In the genomic region with DNA sequence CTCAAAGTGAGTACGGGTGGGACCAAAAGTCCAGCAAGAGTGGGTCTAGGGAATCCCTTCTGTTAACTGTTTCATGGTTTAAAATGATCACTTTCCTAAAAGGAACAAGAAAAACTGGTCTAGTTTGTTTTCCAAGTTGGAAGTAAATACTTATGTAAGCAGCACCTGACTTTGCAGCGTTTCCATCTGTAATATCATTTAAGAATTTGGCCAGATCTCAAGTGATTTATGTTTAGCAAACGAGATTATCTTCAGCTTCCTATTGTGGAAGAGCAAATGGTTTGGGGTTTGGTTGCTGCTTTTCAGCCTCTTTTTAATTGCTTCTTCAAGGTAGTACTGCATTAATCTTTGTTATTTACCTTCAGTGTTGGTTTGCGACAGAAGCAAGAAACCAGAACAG, we compare ENCODE assay signal across 26 cellular contexts. TPM values are rescaled to one million over a fixed set of nuclear protein-coding genes. Genes with fewer than 3 reads are reported as not detected.
DNase-seq lines count a peak whose midpoint lies in the region; ATAC-seq and TF ChIP-seq lines count a peak whose summit lies in the region.
"Had no signal": no experiment of that assay in that cellular context is flagged by ENCODE, and none has a peak within 500 bp of the region (broad histone marks: within the 10 kb centered on the region; RNA-seq: fewer than 3 reads in every experiment).

No MANE protein-coding gene starts in this region.

- H3K9me3 Mint-ChIP-seq in stimulated activated naive B cell treated with anti-CD40 and anti-IgM and Interleukin-4, amounts not matched to agents 10 μg/mL and 1 μg/mL and 100 μg/mL, for 72 hours: no peaks in the 10 kb centered on the region
- H3K9me3 Mint-ChIP-seq: activated naive CD4-positive, alpha-beta T cell treated with anti-CD3 and anti-CD28 coated beads, Interleukin-2, amount 50 U/mL, for 24 hours; activated T-helper 1 cell treated with anti-CD3 and anti-CD28 coated beads, Interleukin-12 subunit alpha, Interleukin-12 subunit beta, Interleukin-2, Interleukin-4 antibody, amounts not matched to agents 30 ng/mL and 10 ng/mL and 1 ng/mL, durations not matched to agents 14 hours and 24 hours and 36 hours had no signal

- DNase-seq in COR-L47 (lab: John Stamatoyannopoulos, UW) (peak; percentile 8), HT-29 (ENCODE audit: low spot score) (peak; percentile 19), SK-N-DZ (ENCODE audit: low spot score) (peak; percentile 49), left lung (no peak), NOMO-1 treated with dmso at 0.1 percent for 144 hours (lab: John Stamatoyannopoulos, UW; ENCODE audit: unreplicated experiment) (no peak), HPDE6-E6E7 (ENCODE audit: extremely low spot score) (no peak), NAMALWA (ENCODE audit: low spot score) (no peak)
- DNase-seq in stimulated activated naive B cell treated with anti-CD40 and anti-IgM and Interleukin-4, amounts not matched to agents 10 μg/mL and 1 μg/mL and 100 μg/mL, for 72 hours: no peak
- DNase-seq: activated CD8-positive, alpha-beta memory T cell treated with anti-CD3 and anti-CD28 coated beads, Interleukin-2, amount 10 ng/mL, durations not matched to agents 7 days and 5 days; effector CD8-positive, alpha-beta T cell; left cardiac atrium; midbrain; NCI-H1048; NCI-H2081 treated with DMSO at 0.1 percent for 48 hours; NCI-H526 treated with DMSO at 0.1 percent for 48 hours; stimulated activated CD4-positive, alpha-beta T cell treated with anti-CD3 and anti-CD28 coated beads, Interleukin-2, amount 100 ng/mL, for 48 hours; stimulated activated naive CD8-positive, alpha-beta T cell treated with anti-CD3 and anti-CD28 coated beads, Interleukin-15, Interleukin-2, amounts not matched to agents 100 U/mL and 50 U/mL, for 24 hours; T-helper 9 cell; tibial artery had no signal

- ATAC-seq in left lung: peak; percentile 43
- ATAC-seq in stimulated activated naive B cell treated with anti-CD40 and anti-IgM and Interleukin-4, amounts not matched to agents 10 μg/mL and 1 μg/mL and 100 μg/mL, for 72 hours (replicated peaks): no peak
- ATAC-seq: activated CD8-positive, alpha-beta memory T cell treated with anti-CD3 and anti-CD28 coated beads, Interleukin-2, amount 10 ng/mL, durations not matched to agents 7 days and 5 days; left cardiac atrium; stimulated activated naive CD8-positive, alpha-beta T cell treated with anti-CD3 and anti-CD28 coated beads, Interleukin-15, Interleukin-2, amounts not matched to agents 100 U/mL and 50 U/mL, for 24 hours had no signal

- H3K27ac Mint-ChIP-seq in stimulated activated naive B cell treated with anti-CD40 and anti-IgM and Interleukin-4, amounts not matched to agents 10 μg/mL and 1 μg/mL and 100 μg/mL, for 72 hours: no peak overlapping the region
- H3K27ac Mint-ChIP-seq: activated CD8-positive, alpha-beta memory T cell treated with anti-CD3 and anti-CD28 coated beads, Interleukin-2, amount 10 ng/mL, durations not matched to agents 7 days and 5 days; activated naive CD4-positive, alpha-beta T cell treated with anti-CD3 and anti-CD28 coated beads, Interleukin-2, amount 50 U/mL, for 24 hours; activated T-helper 1 cell treated with anti-CD3 and anti-CD28 coated beads, Interleukin-12 subunit alpha, Interleukin-12 subunit beta, Interleukin-2, Interleukin-4 antibody, amounts not matched to agents 30 ng/mL and 10 ng/mL and 1 ng/mL, durations not matched to agents 14 hours and 24 hours and 36 hours had no signal

- H3K9me3 ChIP-seq in left lung: no peaks in the 10 kb centered on the region
- H3K9me3 ChIP-seq: tibial artery had no signal

- no peaks in the 10 kb centered on the region for H3K4me1 Mint-ChIP-seq in stimulated activated naive B cell treated with anti-CD40 and anti-IgM and Interleukin-4, amounts not matched to agents 10 μg/mL and 1 μg/mL and 100 μg/mL, for 72 hours
- H3K4me1 Mint-ChIP-seq: activated CD8-positive, alpha-beta memory T cell treated with anti-CD3 and anti-CD28 coated beads, Interleukin-2, amount 10 ng/mL, durations not matched to agents 7 days and 5 days; activated naive CD4-positive, alpha-beta T cell treated with anti-CD3 and anti-CD28 coated beads, Interleukin-2, amount 50 U/mL, for 24 hours had no signal

- no peak overlapping the region for H3K4me3 Mint-ChIP-seq in stimulated activated naive B cell treated with anti-CD40 and anti-IgM and Interleukin-4, amounts not matched to agents 10 μg/mL and 1 μg/mL and 100 μg/mL, for 72 hours
- H3K4me3 Mint-ChIP-seq: activated CD8-positive, alpha-beta memory T cell treated with anti-CD3 and anti-CD28 coated beads, Interleukin-2, amount 10 ng/mL, durations not matched to agents 7 days and 5 days; activated naive CD4-positive, alpha-beta T cell treated with anti-CD3 and anti-CD28 coated beads, Interleukin-2, amount 50 U/mL, for 24 hours; activated T-helper 1 cell treated with anti-CD3 and anti-CD28 coated beads, Interleukin-12 subunit alpha, Interleukin-12 subunit beta, Interleukin-2, Interleukin-4 antibody, amounts not matched to agents 30 ng/mL and 10 ng/mL and 1 ng/mL, durations not matched to agents 14 hours and 24 hours and 36 hours had no signal

- no peak overlapping the region for H3K4me3 ChIP-seq in left lung
- H3K4me3 ChIP-seq: smooth muscle cell, tibial artery had no signal

- no peak overlapping the region for H3K27ac ChIP-seq in left lung
- H3K27ac ChIP-seq: C4-2B, KMS-11, tibial artery had no signal

- H3K27me3 Mint-ChIP-seq in stimulated activated naive B cell treated with anti-CD40 and anti-IgM and Interleukin-4, amounts not matched to agents 10 μg/mL and 1 μg/mL and 100 μg/mL, for 72 hours: peaks cover 10 to 19% of the 10 kb centered on the region in 2 donors
- H3K27me3 Mint-ChIP-seq: activated naive CD4-positive, alpha-beta T cell treated with anti-CD3 and anti-CD28 coated beads, Interleukin-2, amount 50 U/mL, for 24 hours had no signal

- no peaks in the 10 kb centered on the region for H3K36me3 ChIP-seq in left lung
- H3K36me3 ChIP-seq: tibial artery had no signal

- H3K36me3 Mint-ChIP-seq in stimulated activated naive B cell treated with anti-CD40 and anti-IgM and Interleukin-4, amounts not matched to agents 10 μg/mL and 1 μg/mL and 100 μg/mL, for 72 hours: no peaks in the 10 kb centered on the region
- H3K36me3 Mint-ChIP-seq: activated CD8-positive, alpha-beta memory T cell treated with anti-CD3 and anti-CD28 coated beads, Interleukin-2, amount 10 ng/mL, durations not matched to agents 7 days and 5 days; activated naive CD4-positive, alpha-beta T cell treated with anti-CD3 and anti-CD28 coated beads, Interleukin-2, amount 50 U/mL, for 24 hours had no signal

- intact Hi-C loops in left lung (cut with DNase I): no loop called here

- no peak for TF ChIP-seq CTCF in left lung (IDR thresholded peaks at IDR 0.05)

- H3K27me3 ChIP-seq in left lung: no peaks in the 10 kb centered on the region
- H3K27me3 ChIP-seq: tibial artery had no signal

- no peaks in the 10 kb centered on the region for H3K4me1 ChIP-seq in left lung
- H3K4me1 ChIP-seq: tibial artery had no signal

RNA-seq across cellular contexts. Expression of gene FHIP1A, which starts 50.4 kb away (rescaled TPM):
- total RNA-seq in HT-29 (2014; rRNA removed; shearing (Covaris generic)): 1.8 and 2.2 TPM in 2 replicates
- 1.0 and 9.3 TPM in 2 replicates for polyA plus RNA-seq in SK-N-DZ (2014; cell fraction: cytosol; rRNA removed)
- polyA plus RNA-seq in SK-N-DZ (2014; cell fraction: nucleus; rRNA removed): 2.3 and 2.7 TPM in 2 replicates
- 10 to 100 TPM; 17.3 to 20.0 TPM for total RNA-seq in left lung
- total RNA-seq: activated CD8-positive, alpha-beta memory T cell treated with anti-CD3 and anti-CD28 coated beads, Interleukin-2, amount 10 ng/mL, durations not matched to agents 7 days and 5 days; activated T-helper 1 cell treated with anti-CD3 and anti-CD28 coated beads, Interleukin-12 subunit alpha, Interleukin-12 subunit beta, Interleukin-2, Interleukin-4 antibody, amounts not matched to agents 30 ng/mL and 10 ng/mL and 1 ng/mL, durations not matched to agents 14 hours and 24 hours and 36 hours had no signal
- polyA plus RNA-seq: AG04450, neural cell had no signal

Comparison
In these comparisons a context has a peak if more than half of its experiments do, and no peak if none do; other contexts are left out.
1. DNase-seq: peak in COR-L47 (single experiment), HT-29 (single experiment) and SK-N-DZ (single experiment); none in left lung (0 of 2), NOMO-1 treated with dmso at 0.1 percent for 144 hours (single experiment), HPDE6-E6E7 (single experiment), stimulated activated naive B cell treated with anti-CD40 and anti-IgM and Interleukin-4, amounts not matched to agents 10 μg/mL and 1 μg/mL and 100 μg/mL, for 72 hours (single experiment) and NAMALWA (single experiment).